In the genomic region with DNA sequence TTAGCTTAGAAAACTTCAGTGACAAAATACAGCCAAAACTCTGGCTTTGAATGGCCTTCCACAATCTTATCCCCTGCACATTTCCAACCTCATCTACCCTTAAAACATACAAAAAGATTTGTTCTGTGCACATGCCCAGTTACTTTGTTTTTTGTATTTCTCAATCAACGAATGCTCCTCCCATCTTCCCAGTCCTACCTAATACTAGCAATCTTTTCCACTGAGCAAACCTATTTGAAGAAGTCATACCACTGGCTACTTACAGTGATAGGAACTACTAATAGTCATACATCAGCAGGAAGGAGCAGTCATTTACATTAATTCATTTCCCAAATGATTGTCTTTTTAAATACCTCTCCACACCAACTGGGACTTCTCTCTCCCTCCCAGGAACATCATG, we compare ENCODE assay signal across 15 cellular contexts. TPM values are rescaled to one million over a fixed set of nuclear protein-coding genes. Genes with fewer than 3 reads are reported as not detected.
DNase-seq lines count a peak whose midpoint lies in the region; ATAC-seq and TF ChIP-seq lines count a peak whose summit lies in the region.
"Had no signal": no experiment of that assay in that cellular context is flagged by ENCODE, and none has a peak within 500 bp of the region (broad histone marks: within the 10 kb centered on the region; RNA-seq: fewer than 3 reads in every experiment).

No MANE protein-coding gene starts in this region.

- H2AFZ ChIP-seq in hepatocyte, result no peak overlapping the region

- peaks cover 0 to 6% of the 10 kb centered on the region in 2 donors for H3K4me1 ChIP-seq in breast epithelium
- H3K4me1 ChIP-seq in hepatocyte (ENCODE audit: insufficient read depth), result peaks cover 37% of the 10 kb centered on the region
- H3K4me1 ChIP-seq in skeletal muscle tissue (ENCODE audit: control insufficient read depth in 3 of 3, insufficient read depth in 3 of 3, low read length in 3 of 3), result peaks cover 11 to 21% (median 11%) of the 10 kb centered on the region in 3 donors
- H3K4me1 ChIP-seq in body of pancreas, result peaks cover 74% of the 10 kb centered on the region

- no peak for TF ChIP-seq CTCF in breast epithelium (IDR thresholded peaks at IDR 0.05)
- no peak for TF ChIP-seq CTCF in hepatocyte (IDR thresholded peaks at IDR 0.05; ENCODE audit: poor library complexity)
- TF ChIP-seq CTCF in body of pancreas (IDR thresholded peaks at IDR 0.05), result no peak

- intact Hi-C loops in breast epithelium (cut with DNase I; ENCODE audit: low total_unique reads), result no loop called here
- intact Hi-C loops in body of pancreas (cut with DNase I), result no loop called here

- H3K9ac ChIP-seq in skeletal muscle tissue (ENCODE audit: low read depth in 1 of 3, low read length in 3 of 3), result no peak overlapping the region

- WGBS in hepatocyte (ENCODE audit: low lambda C conversion rate, missing lambda C conversion rate), result 67% methylated on average over 1 of the region's 1 CpG
- WGBS in body of pancreas, 2 donors, result 58 to 59% methylated on average over 1 of the region's 1 CpG

- H3K36me3 ChIP-seq in breast epithelium, result no peaks in the 10 kb centered on the region
- H3K36me3 ChIP-seq in hepatocyte (replicated peaks; ENCODE audit: insufficient read depth, low read depth), result no peaks in the 10 kb centered on the region
- no peaks in the 10 kb centered on the region for H3K36me3 ChIP-seq in skeletal muscle tissue (ENCODE audit: control insufficient read depth in 3 of 3, insufficient read depth in 3 of 3, low read length in 3 of 3)
- H3K36me3 ChIP-seq in body of pancreas (replicated peaks in 1 of 2; ENCODE audit: insufficient read depth in 1 of 2, low read depth in 2 of 2), result no peaks in the 10 kb centered on the region
- H3K36me3 ChIP-seq: sigmoid colon had no signal

- TF ChIP-seq POLR2A in breast epithelium (IDR thresholded peaks at IDR 0.05) (no peak), body of pancreas (IDR thresholded peaks at IDR 0.05) (no peak)

- no peaks in the 10 kb centered on the region for H3K9me2 ChIP-seq in hepatocyte (replicated peaks; ENCODE audit: insufficient read depth)

- DNase-seq in HT-29 (ENCODE audit: low spot score) (peak; percentile 37), breast epithelium (ENCODE audit: low spot score in 2 of 2) (no peak), hepatocyte (ENCODE audit: low spot score) (peak; percentile 26), body of pancreas (no peak), DMS114 treated with DMSO at 0.1 percent for 48 hours (lab: John Stamatoyannopoulos, UW; ENCODE audit: unreplicated experiment) (no peak), HuH-7 (ENCODE audit: low spot score) (no peak)
- DNase-seq: activated CD4-positive, alpha-beta T cell treated with anti-CD3 and anti-CD28 coated beads for 4 hours; activated naive CD8-positive, alpha-beta T cell treated with anti-CD3 and anti-CD28 coated beads, Interleukin-2, amount 10 ng/mL, durations not matched to agents 7 days and 5 days; DMS 273 treated with DMSO at 0.1 percent for 48 hours; mesendoderm; SIG-M5; sigmoid colon; stimulated activated CD4-positive, alpha-beta T cell treated with anti-CD3 and anti-CD28 coated beads, Interleukin-4, amount 100 ng/mL, for 1 hour had no signal

- H3K9me3 ChIP-seq in breast epithelium (no peaks in the 10 kb centered on the region), hepatocyte (ENCODE audit: low read depth) (no peaks in the 10 kb centered on the region), skeletal muscle tissue (ENCODE audit: control insufficient read depth in 3 of 3, low read length in 3 of 3) (no peaks in the 10 kb centered on the region), body of pancreas (no peaks in the 10 kb centered on the region)
- H3K9me3 ChIP-seq: sigmoid colon had no signal

- peaks cover 46% of the 10 kb centered on the region for H3K79me2 ChIP-seq in hepatocyte

- H3K4me3 ChIP-seq in breast epithelium, result no peak overlapping the region
- H3K4me3 ChIP-seq in hepatocyte, result no peak overlapping the region
- no peak overlapping the region for H3K4me3 ChIP-seq in skeletal muscle tissue (ENCODE audit: low read length in 3 of 3)
- no peak overlapping the region for H3K4me3 ChIP-seq in body of pancreas
- H3K4me3 ChIP-seq: sigmoid colon had no signal

- peak overlapping the region; percentile 28 to 83 for H3K27ac ChIP-seq in breast epithelium
- H3K27ac ChIP-seq in hepatocyte, result peak overlapping the region; percentile 85
- peak overlapping the region; percentile 5 for H3K27ac ChIP-seq in skeletal muscle tissue (ENCODE audit: low read depth, low read length)
- peak overlapping the region in 2 of 4 donors; percentile 24 to 47 for H3K27ac ChIP-seq in body of pancreas

- H3K4me2 ChIP-seq in hepatocyte, result peak overlapping the region; percentile 67

- H4K20me1 ChIP-seq in hepatocyte (ENCODE audit: insufficient read depth, poor library complexity, severe bottlenecking), result no peaks in the 10 kb centered on the region

- no peak for ATAC-seq in body of pancreas
- ATAC-seq in HG03045 (IDR thresholded peaks at IDR 0.05; ENCODE audit: unreplicated experiment), result no peak

- H3K27me3 ChIP-seq in breast epithelium (no peaks in the 10 kb centered on the region), hepatocyte (no peaks in the 10 kb centered on the region), skeletal muscle tissue (ENCODE audit: control insufficient read depth in 3 of 3, insufficient read depth in 3 of 3, low read length in 3 of 3) (no peaks in the 10 kb centered on the region), body of pancreas (no peaks in the 10 kb centered on the region)
- H3K27me3 ChIP-seq: sigmoid colon had no signal

RNA-seq across cellular contexts. Expression of gene USP54, which starts 2.5 kb away (rescaled TPM):
- total RNA-seq in HT-29 (2014; rRNA removed; shearing (Covaris generic)), result 43.7 and 44.6 TPM in 2 replicates
- total RNA-seq in breast epithelium (100 to 1,000 TPM in 1 of 3 donors, 10 to 100 TPM in 2; 18.2 to 106 (median 57.0) TPM), hepatocyte (61.6 and 83.4 TPM in 2 replicates), skeletal muscle tissue (20.4 TPM), body of pancreas (10 to 100 TPM; 20.4 to 25.4 TPM)
- 13.2 and 19.4 TPM in 2 replicates for polyA plus RNA-seq in hepatocyte

RNA-seq across cellular contexts. Expression of gene MYOZ1, which starts 52.6 kb away (rescaled TPM):
- total RNA-seq in HT-29 (2014; rRNA removed; shearing (Covaris generic)), result not detected in 2 replicates
- total RNA-seq in breast epithelium (1 to 10 TPM in 1 of 3 donors, under 1 TPM in 2; 0.80 to 1.2 (median 0.98) TPM), hepatocyte (0.20 and 0.50 TPM in 2 replicates), skeletal muscle tissue (1,224 TPM), body of pancreas (not detected)
- 0.44 and 1.3 TPM in 2 replicates for polyA plus RNA-seq in hepatocyte
- total RNA-seq: activated naive CD8-positive, alpha-beta T cell treated with anti-CD3 and anti-CD28 coated beads, Interleukin-2, amount 10 ng/mL, durations not matched to agents 7 days and 5 days; sigmoid colon had no signal

Comparison
In these comparisons a context has a peak if more than half of its experiments do, and no peak if none do; other contexts are left out.
1. DNase-seq: peak in HT-29 (single experiment) and hepatocyte (single experiment); none in breast epithelium (0 of 2), body of pancreas (0 of 4), DMS114 treated with DMSO at 0.1 percent for 48 hours (single experiment) and HuH-7 (single experiment).
2. RNA of gene MYOZ1, which starts 52.6 kb away (total RNA-seq): 1,224 TPM in skeletal muscle tissue (single experiment); 0.80 to 1.2 TPM in breast epithelium, 0.20 to 0.50 TPM in hepatocyte, not detected in HT-29 and not detected in body of pancreas; every median in the first group is over 100 times any median in the second.